9 cellular contexts compared by ENCODE assay signal in genomic region chr1:245888809-245889208, GRCh38.
DNase-seq lines count a peak whose midpoint lies in the region; ATAC-seq, FAIRE-seq and TF ChIP-seq lines count a peak whose summit lies in the region.
"Had no signal": no experiment of that assay in that cellular context is flagged by ENCODE, and none has a peak within 500 bp of the region (broad histone marks: within the 10 kb centered on the region; RNA-seq: fewer than 3 reads in every experiment).

No MANE protein-coding gene starts in this region.

- no peaks in the 10 kb centered on the region for H4K20me1 ChIP-seq in astrocyte (ENCODE audit: insufficient read depth, low read length)

- intact Hi-C loops in lower lobe of right lung (cut with DNase I), result no loop called here

- H3K79me2 ChIP-seq in astrocyte (ENCODE audit: insufficient read depth, low read length), result no peaks in the 10 kb centered on the region

- DNase-seq in GM06990 (ENCODE audit: extremely low read depth, insufficient read length), result no peak
- peak; percentile 36 for DNase-seq in LHCN-M2 (ENCODE audit: low read depth)
- DNase-seq in astrocyte (ENCODE audit: low read depth), result peak; percentile 12
- no peak for DNase-seq in lower lobe of right lung
- DNase-seq in coronary artery (ENCODE audit: low spot score), result no peak
- DNase-seq: stimulated activated CD4-positive, alpha-beta T cell treated with anti-CD3 and anti-CD28 coated beads, Interleukin-15, amount 100 ng/mL, for 24 hours had no signal

- H3K9me3 ChIP-seq in astrocyte (ENCODE audit: insufficient read depth, low read depth, low read length), result no peaks in the 10 kb centered on the region
- H3K9me3 ChIP-seq in lower lobe of right lung, result no peaks in the 10 kb centered on the region

- H3K9ac ChIP-seq in astrocyte (ENCODE audit: low read length), result no peak overlapping the region

- H2AFZ ChIP-seq in astrocyte (ENCODE audit: low read depth, low read length), result no peak overlapping the region

- H3K4me1 ChIP-seq in astrocyte (ENCODE audit: insufficient read depth, low read length) (no peaks in the 10 kb centered on the region), lower lobe of right lung (no peaks in the 10 kb centered on the region)

- H3K27ac ChIP-seq in astrocyte (ENCODE audit: low read depth, low read length), result no peak overlapping the region
- no peak overlapping the region for H3K27ac ChIP-seq in lower lobe of right lung
- no peak overlapping the region for H3K27ac ChIP-seq in coronary artery

- H3K36me3 ChIP-seq in GM06990 (ENCODE audit: control insufficient read depth, insufficient read depth, low read length) (no peaks in the 10 kb centered on the region), astrocyte (ENCODE audit: insufficient read depth, low read length) (no peaks in the 10 kb centered on the region), lower lobe of right lung (no peaks in the 10 kb centered on the region)

- FAIRE-seq in astrocyte (lab: Jason Lieb, UNC), result no peak

- H3K4me3 ChIP-seq in GM06990 (replicated peaks; ENCODE audit: low read depth, low read length) (no peak overlapping the region), astrocyte (ENCODE audit: insufficient read depth, low read depth, low read length) (no peak overlapping the region), lower lobe of right lung (no peak overlapping the region), coronary artery (no peak overlapping the region)

- H3K27me3 Mint-ChIP-seq in astrocyte (ENCODE audit: low read depth, unreplicated experiment), result no peaks in the 10 kb centered on the region

- H3K4me2 ChIP-seq in astrocyte (ENCODE audit: low read length), result no peak overlapping the region

- no peaks in the 10 kb centered on the region for H3K4me1 Mint-ChIP-seq in astrocyte (ENCODE audit: low read depth, unreplicated experiment)

- H3K27me3 ChIP-seq in GM06990 (replicated peaks; ENCODE audit: control insufficient read depth, insufficient read depth, low read length) (no peaks in the 10 kb centered on the region), astrocyte (ENCODE audit: insufficient read depth, low read length) (no peaks in the 10 kb centered on the region), lower lobe of right lung (ENCODE audit: low read depth) (no peaks in the 10 kb centered on the region)

- peak; percentile 56 for TF ChIP-seq CTCF in GM06990 (IDR thresholded peaks at IDR 0.05; ENCODE audit: insufficient read depth, low read length, poor library complexity, severe bottlenecking)
- TF ChIP-seq CTCF in astrocyte (IDR thresholded peaks at IDR 0.05; ENCODE audit: insufficient read depth, low read depth, low read length), result peak; percentile 41
- peak; percentile 22 for TF ChIP-seq CTCF in lower lobe of right lung (IDR thresholded peaks at IDR 0.05)
- TF ChIP-seq CTCF in coronary artery (IDR thresholded peaks at IDR 0.05), result no peak

- H3K36me3 Mint-ChIP-seq in astrocyte (ENCODE audit: low read depth, unreplicated experiment), result peaks cover 40% of the 10 kb centered on the region

- no peak overlapping the region for H3K4me3 Mint-ChIP-seq in astrocyte (ENCODE audit: unreplicated experiment)

- H3K9me3 Mint-ChIP-seq in astrocyte (ENCODE audit: unreplicated experiment), result peaks cover 24% of the 10 kb centered on the region

- no peak overlapping the region for H3K27ac Mint-ChIP-seq in astrocyte (ENCODE audit: unreplicated experiment)

- ATAC-seq in lower lobe of right lung (peak; percentile 46 to 52), HG03342 (IDR thresholded peaks at IDR 0.05; ENCODE audit: unreplicated experiment) (no peak), GM21367 (IDR thresholded peaks at IDR 0.05; ENCODE audit: unreplicated experiment) (no peak)
- no peak for ATAC-seq in activated CD4-positive, CD25-positive, alpha-beta regulatory T cell treated with anti-CD3 and anti-CD28 coated beads, Interleukin-2, amount 50 U/mL, for 24 hours

Comparison
In these comparisons a context has a peak if more than half of its experiments do, and no peak if none do; other contexts are left out.
1. DNase-seq: peak in LHCN-M2 (single experiment) and astrocyte (single experiment); none in GM06990 (single experiment), lower lobe of right lung (single experiment) and coronary artery (single experiment).
2. ATAC-seq: peak in lower lobe of right lung (2 of 2); none in activated CD4-positive, CD25-positive, alpha-beta regulatory T cell treated with anti-CD3 and anti-CD28 coated beads, Interleukin-2, amount 50 U/mL, for 24 hours (0 of 2), HG03342 (single experiment) and GM21367 (single experiment).